ENCODE assay signal across 22 cellular contexts in genomic region chr13:48942131-48942530, GRCh38. TPM values are rescaled to one million over a fixed set of nuclear protein-coding genes. Genes with fewer than 3 reads are reported as not detected.
DNase-seq lines count a peak whose midpoint lies in the region; ATAC-seq, FAIRE-seq and TF ChIP-seq lines count a peak whose summit lies in the region.
"Had no signal": no experiment of that assay in that cellular context is flagged by ENCODE, and none has a peak within 500 bp of the region (broad histone marks: within the 10 kb centered on the region; RNA-seq: fewer than 3 reads in every experiment).

No MANE protein-coding gene starts in this region.

- no TSS peak for BruUV-seq in PC-3 (replicated peaks; lab: Mats Ljungman, UMichigan)
- no TSS peak for BruUV-seq in endothelial cell of umbilical vein (replicated peaks; lab: Mats Ljungman, UMichigan)

- peaks cover 15 to 27% of the 10 kb centered on the region in 2 donors for H3K27me3 Mint-ChIP-seq in natural killer cell treated with Interleukin-12 subunit alpha and Interleukin-12 subunit beta and Interleukin-15 and Interleukin-18, amount 100 ng/mL, for 72 hours
- H3K27me3 Mint-ChIP-seq: activated T-helper 17 cell treated with anti-CD3 and anti-CD28 coated beads, Interleukin-2, amount 50 U/mL, for 72 hours had no signal

- no peaks in the 10 kb centered on the region for H3K36me3 Mint-ChIP-seq in natural killer cell treated with Interleukin-12 subunit alpha and Interleukin-12 subunit beta and Interleukin-15 and Interleukin-18, amount 100 ng/mL, for 72 hours
- H3K36me3 Mint-ChIP-seq: CD14-positive monocyte had no signal

- no peaks in the 10 kb centered on the region for H4K20me1 ChIP-seq in PC-3 (ENCODE audit: low read length)
- no peaks in the 10 kb centered on the region for H4K20me1 ChIP-seq in endothelial cell of umbilical vein (replicated peaks; ENCODE audit: control insufficient read depth, extremely low read depth, insufficient read depth, low read length)

- H3K4me1 Mint-ChIP-seq in natural killer cell treated with Interleukin-12 subunit alpha and Interleukin-12 subunit beta and Interleukin-15 and Interleukin-18, amount 100 ng/mL, for 72 hours (ENCODE audit: low read depth in 2 of 2), result peaks cover 4 to 7% of the 10 kb centered on the region in 2 donors
- H3K4me1 Mint-ChIP-seq: activated B cell treated with CpG ODN at 0.5 μM for 24 hours, CD14-positive monocyte had no signal

- H3K4me1 ChIP-seq in PC-3 (ENCODE audit: insufficient read depth, low read length), result no peaks in the 10 kb centered on the region
- peaks cover 3% of the 10 kb centered on the region for H3K4me1 ChIP-seq in endothelial cell of umbilical vein (ENCODE audit: control insufficient read depth, extremely low read depth, insufficient read depth, low read length)
- H3K4me1 ChIP-seq: right lobe of liver had no signal

- no peaks in the 10 kb centered on the region for H3K9me1 ChIP-seq in endothelial cell of umbilical vein (replicated peaks; ENCODE audit: control insufficient read depth, extremely low read depth, insufficient read depth, low read length)

- CTCF ChIA-PET in PC-3 (lab: Charles Lee), result no interaction called here
- CTCF ChIA-PET in endothelial cell of umbilical vein (lab: Charles Lee), result no interaction called here

- H3K9me3 ChIP-seq in PC-3 (ENCODE audit: low read length) (no peaks in the 10 kb centered on the region), endothelial cell of umbilical vein (replicated peaks; ENCODE audit: control insufficient read depth, insufficient read depth, low read length) (no peaks in the 10 kb centered on the region)
- H3K9me3 ChIP-seq: right lobe of liver had no signal

- dilution Hi-C loops in endothelial cell of umbilical vein (cut with MboI; ENCODE audit: extremely low pct_ligation_motif_present, low sequenced_read_pairs), result no loop called here

- no peak overlapping the region for H3K4me3 Mint-ChIP-seq in natural killer cell treated with Interleukin-12 subunit alpha and Interleukin-12 subunit beta and Interleukin-15 and Interleukin-18, amount 100 ng/mL, for 72 hours
- H3K4me3 Mint-ChIP-seq: activated B cell treated with CpG ODN at 0.5 μM for 24 hours; activated T-helper 17 cell treated with anti-CD3 and anti-CD28 coated beads, Interleukin-2, amount 50 U/mL, for 72 hours; CD14-positive monocyte; T-helper 1 cell treated with Interleukin-12 subunit alpha and Interleukin-12 subunit beta and Interleukin-4 antibody, amounts not matched to agents 30 μg/mL and 1 μg/mL, for 36 hours had no signal

- intact Hi-C loops in PC-3 (cut with micrococcal nuclease) (no loop called here), endothelial cell of umbilical vein (cut with micrococcal nuclease) (no loop called here)

- TF ChIP-seq POLR2A in endothelial cell of umbilical vein (IDR thresholded peaks at IDR 0.05; ENCODE audit: low read depth, low read length), result no peak

- FAIRE-seq in endothelial cell of umbilical vein (lab: Jason Lieb, UNC), result peak; percentile 50

- no peaks in the 10 kb centered on the region for H3F3A ChIP-seq in PC-3 (ENCODE audit: low read length, unreplicated experiment)

- TF ChIP-seq CTCF in PC-3 (conservative IDR thresholded peaks at IDR 0.05; ENCODE audit: low read depth, low read length) (no peak), endothelial cell of umbilical vein (IDR thresholded peaks at IDR 0.05; ENCODE audit: extremely low read depth in 1 of 2, insufficient read depth in 1 of 2, low read depth in 1 of 2, low read length in 2 of 2) (no peak)

- peak; percentile 40; the same call in 1 of the 2 replicates for ATAC-seq in PC-3
- ATAC-seq in GM18519 (IDR thresholded peaks at IDR 0.05; ENCODE audit: low FRiP score, unreplicated experiment), result no peak
- no peak for ATAC-seq in GM21447 (IDR thresholded peaks at IDR 0.05; ENCODE audit: unreplicated experiment)
- no peak for ATAC-seq in natural killer cell treated with Interleukin-12 subunit alpha and Interleukin-12 subunit beta and Interleukin-15 and Interleukin-18, amount 100 ng/mL, for 72 hours
- ATAC-seq: activated T-helper 17 cell treated with anti-CD3 and anti-CD28 coated beads, Interleukin-2, amount 50 U/mL, for 72 hours; left cardiac atrium; right lobe of liver; Right ventricle myocardium inferior had no signal

- H3K4me3 ChIP-seq in PC-3 (ENCODE audit: low read length) (no peak overlapping the region), endothelial cell of umbilical vein (replicated peaks in 1 of 3; ENCODE audit: insufficient read depth in 1 of 3, low read depth in 1 of 3, low read length in 3 of 3) (no peak overlapping the region), skeletal muscle cell (ENCODE audit: low read depth, low read length) (no peak overlapping the region)
- H3K4me3 ChIP-seq: coronary artery, right lobe of liver had no signal

- no peaks in the 10 kb centered on the region for H3K27me3 ChIP-seq in PC-3 (ENCODE audit: low read length)
- no peaks in the 10 kb centered on the region for H3K27me3 ChIP-seq in endothelial cell of umbilical vein (ENCODE audit: control insufficient read depth in 2 of 2, insufficient read depth in 2 of 2, low read length in 2 of 2)
- H3K27me3 ChIP-seq: right lobe of liver had no signal

- no peak overlapping the region for H3K4me2 ChIP-seq in PC-3 (ENCODE audit: low read length)
- no peak overlapping the region for H3K4me2 ChIP-seq in endothelial cell of umbilical vein (ENCODE audit: insufficient read depth, low read length)

- no peaks in the 10 kb centered on the region for H3K9me3 Mint-ChIP-seq in natural killer cell treated with Interleukin-12 subunit alpha and Interleukin-12 subunit beta and Interleukin-15 and Interleukin-18, amount 100 ng/mL, for 72 hours
- H3K9me3 Mint-ChIP-seq: activated B cell treated with CpG ODN at 0.5 μM for 24 hours; activated T-helper 17 cell treated with anti-CD3 and anti-CD28 coated beads, Interleukin-2, amount 50 U/mL, for 72 hours had no signal

- no peak overlapping the region for H3K27ac ChIP-seq in PC-3 (ENCODE audit: low read length)
- H3K27ac ChIP-seq in endothelial cell of umbilical vein (ENCODE audit: insufficient read depth, low read depth, low read length), result no peak overlapping the region
- H3K27ac ChIP-seq: coronary artery, right lobe of liver had no signal

- H2AFZ ChIP-seq in PC-3 (ENCODE audit: low read length), result no peak overlapping the region
- H2AFZ ChIP-seq in endothelial cell of umbilical vein (ENCODE audit: low read depth, low read length), result no peak overlapping the region

- H3K9ac ChIP-seq in PC-3 (ENCODE audit: low read length) (no peak overlapping the region), endothelial cell of umbilical vein (replicated peaks; ENCODE audit: extremely low read depth, insufficient read depth, low read length) (no peak overlapping the region)

- no peaks in the 10 kb centered on the region for H3K9me2 ChIP-seq in PC-3 (replicated peaks; ENCODE audit: low read length)

- H3K79me2 ChIP-seq in PC-3 (ENCODE audit: low read length) (no peaks in the 10 kb centered on the region), endothelial cell of umbilical vein (ENCODE audit: control insufficient read depth, insufficient read depth, low read length) (no peaks in the 10 kb centered on the region)

- POLR2A ChIA-PET in PC-3 (lab: Charles Lee; ENCODE audit: unreplicated experiment) (no interaction called here), endothelial cell of umbilical vein (lab: Charles Lee) (no interaction called here)

- no peaks in the 10 kb centered on the region for H3K36me3 ChIP-seq in PC-3 (ENCODE audit: low read depth, low read length)
- no peaks in the 10 kb centered on the region for H3K36me3 ChIP-seq in endothelial cell of umbilical vein (ENCODE audit: control insufficient read depth in 2 of 2, extremely low read depth in 1 of 2, insufficient read depth in 2 of 2, low read length in 2 of 2)
- H3K36me3 ChIP-seq: right lobe of liver had no signal

- H3K27ac Mint-ChIP-seq in natural killer cell treated with Interleukin-12 subunit alpha and Interleukin-12 subunit beta and Interleukin-15 and Interleukin-18, amount 100 ng/mL, for 72 hours, result no peak overlapping the region
- H3K27ac Mint-ChIP-seq: activated B cell treated with CpG ODN at 0.5 μM for 24 hours; activated T-helper 17 cell treated with anti-CD3 and anti-CD28 coated beads, Interleukin-2, amount 50 U/mL, for 72 hours; CD14-positive monocyte; T-helper 1 cell treated with Interleukin-12 subunit alpha and Interleukin-12 subunit beta and Interleukin-4 antibody, amounts not matched to agents 30 μg/mL and 1 μg/mL, for 36 hours had no signal

- DNase-seq in EL (peak; percentile 59), PC-3 (peak; percentile 29), endothelial cell of umbilical vein (ENCODE audit: low read depth, low spot score) (peak; percentile 42), skeletal muscle cell (ENCODE audit: low read depth) (peak; percentile 44)
- DNase-seq in natural killer cell treated with Interleukin-12 subunit alpha and Interleukin-12 subunit beta and Interleukin-15 and Interleukin-18, amount 100 ng/mL, for 72 hours (ENCODE audit: low spot score), result no peak
- DNase-seq: activated B cell treated with CpG ODN at 0.5 μM for 24 hours; activated CD8-positive, alpha-beta memory T cell treated with anti-CD3 and anti-CD28 coated beads for 24 hours; DMS79; erythroblast; Kasumi-1; left cardiac atrium; NCI-H146; NCI-H446; right lobe of liver; stimulated activated CD4-positive, alpha-beta T cell treated with anti-CD3 and anti-CD28 coated beads, Interleukin-1b, Interleukin-23, amount 100 ng/mL, for 48 hours had no signal

TF ChIP-seq in endothelial cell of umbilical vein, 7 proteins besides CTCF, POLR2A, EP300 and RAD21:
- TF ChIP-seq GATA2 (IDR thresholded peaks at IDR 0.05; ENCODE audit: insufficient read depth, insufficient read length, low read depth, low read length) (no peak), EZH2 (IDR thresholded peaks at IDR 0.05; ENCODE audit: borderline replicate concordance, low read depth, low read length, severe bottlenecking) (no peak), FOS (IDR thresholded peaks at IDR 0.05; ENCODE audit: borderline replicate concordance, insufficient read depth, low read length) (peak; percentile 44)

RNA-seq across cellular contexts. Expression of gene FNDC3A, which starts 33.6 kb away (rescaled TPM):
- total RNA-seq in PC-3 (2014; rRNA removed) (13.3 and 15.6 TPM in 2 replicates), endothelial cell of umbilical vein (50.8 and 51.2 TPM in 2 replicates)
- 25.8 and 26.3 TPM in 2 replicates for polyA plus RNA-seq in endothelial cell of umbilical vein
- 21.2 and 24.2 TPM in 2 replicates for polyA plus RNA-seq in endothelial cell of umbilical vein (2011; cell fraction: cytosol; rRNA removed)
- 72.6 and 79.9 TPM in 2 replicates for polyA plus RNA-seq in endothelial cell of umbilical vein (2011; cell fraction: nucleus; rRNA removed)
- 34.2 and 34.6 TPM in 2 replicates for polyA plus RNA-seq in endothelial cell of umbilical vein (2012)
- 105 and 108 TPM in 2 replicates for polyA minus RNA-seq in endothelial cell of umbilical vein
- polyA minus RNA-seq in endothelial cell of umbilical vein (2011; cell fraction: cytosol; rRNA and poly(A)+ RNA removed), result 41.0 TPM
- polyA minus RNA-seq in endothelial cell of umbilical vein (2011; cell fraction: nucleus; rRNA and poly(A)+ RNA removed), result 84.5 and 122 TPM in 2 replicates
- 10 to 100 TPM; 35.3 to 39.0 TPM for total RNA-seq in natural killer cell treated with Interleukin-12 subunit alpha and Interleukin-12 subunit beta and Interleukin-15 and Interleukin-18, amount 100 ng/mL, for 72 hours
